In the genomic region with DNA sequence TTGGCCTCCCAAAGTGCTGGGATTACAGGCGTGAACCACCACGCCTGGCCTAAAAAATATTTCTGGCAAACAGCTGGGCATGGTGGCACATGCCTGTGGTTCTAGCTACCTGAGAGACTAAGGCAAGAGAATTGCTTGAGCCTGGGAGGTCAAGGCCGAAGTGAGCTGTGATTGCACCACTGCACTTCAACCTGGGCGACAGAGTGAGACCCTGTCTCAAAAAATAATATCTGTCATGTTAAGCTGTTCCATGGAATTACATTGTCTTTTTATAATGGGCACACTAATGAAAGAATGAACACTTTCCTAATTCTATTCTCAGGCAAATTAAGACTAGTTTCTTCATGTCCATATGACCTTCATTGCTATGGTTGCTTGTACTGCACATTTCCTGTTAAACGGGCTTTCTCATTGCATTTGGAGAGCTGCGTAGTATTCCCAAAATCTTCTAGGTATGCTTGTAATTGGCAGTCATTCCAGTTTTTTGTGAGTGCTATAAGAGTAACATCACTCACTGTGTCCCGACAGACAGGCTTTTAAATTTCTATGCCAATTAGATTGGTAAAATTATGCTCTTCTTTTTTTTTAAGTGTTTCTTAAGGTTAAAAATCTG, we compare ENCODE assay signal across 24 cellular contexts. TPM values are rescaled to one million over a fixed set of nuclear protein-coding genes. Genes with fewer than 3 reads are reported as not detected.
A peak's percentile ranks its signal among the peaks of the same experiment; 100 is the strongest.
DNase-seq lines count a peak whose midpoint lies in the region; ATAC-seq and TF ChIP-seq lines count a peak whose summit lies in the region.
"Had no signal": no experiment of that assay in that cellular context is flagged by ENCODE, and none has a peak within 500 bp of the region (broad histone marks: within the 10 kb centered on the region; RNA-seq: fewer than 3 reads in every experiment).

No MANE protein-coding gene starts in this region.

- H3K4me1 ChIP-seq in OCI-LY3 (ENCODE audit: low read length): peaks cover 44% of the 10 kb centered on the region
- peaks cover 22 to 30% of the 10 kb centered on the region in 2 donors for H3K4me1 ChIP-seq in naive thymus-derived CD4-positive, alpha-beta T cell (ENCODE audit: control insufficient read depth in 2 of 2, insufficient read depth in 2 of 2, low read length in 2 of 2)

- H3K9me3 ChIP-seq in CD4-positive, alpha-beta T cell (ENCODE audit: control insufficient read depth, low read length): no peaks in the 10 kb centered on the region
- no peaks in the 10 kb centered on the region for H3K9me3 ChIP-seq in OCI-LY3 (ENCODE audit: insufficient read depth, low read length)
- H3K9me3 ChIP-seq in naive thymus-derived CD4-positive, alpha-beta T cell (ENCODE audit: control insufficient read depth in 2 of 3, low read length in 3 of 3): no peaks in the 10 kb centered on the region
- H3K9me3 ChIP-seq: MG63 had no signal

- DNase-seq in activated CD8-positive, alpha-beta memory T cell treated with anti-CD3 and anti-CD28 coated beads, Interleukin-2, amount 10 ng/mL, durations not matched to agents 7 days and 5 days: no peak
- DNase-seq in activated CD8-positive, alpha-beta memory T cell treated with anti-CD3 and anti-CD28 coated beads, Interleukin-2, amount 50 U/mL, for 4 hours: no peak
- DNase-seq in CD4-positive, alpha-beta T cell: no peak
- no peak for DNase-seq in naive thymus-derived CD4-positive, alpha-beta T cell
- DNase-seq in cerebellum (ENCODE audit: low spot score) (no peak), occipital lobe (lab: John Stamatoyannopoulos, UW) (no peak), DMS 273 (lab: John Stamatoyannopoulos, UW; ENCODE audit: unreplicated experiment) (no peak)
- DNase-seq: activated CD4-positive, alpha-beta T cell treated with anti-CD3 and anti-CD28 coated beads, Interleukin-2, amount 50 U/mL, for 4 hours; activated T-cell treated with anti-CD3 and anti-CD28 coated beads, Interleukin-2, amount 50 U/mL, for 48 hours; cerebellar nuclear complex; EL; IMR-90; left colon; MG63; NCI-H1417; NCI-H2081 treated with DMSO at 0.1 percent for 48 hours; NCI-H345; NCI-H748 treated with DMSO at 0.1 percent for 48 hours; stimulated activated CD4-positive, alpha-beta T cell treated with anti-CD3 and anti-CD28 coated beads, Interleukin-2, amount 100 ng/mL, for 24 hours; substantia nigra had no signal

- peaks cover 39% of the 10 kb centered on the region for H3K36me3 Mint-ChIP-seq in activated CD8-positive, alpha-beta memory T cell treated with anti-CD3 and anti-CD28 coated beads, Interleukin-2, amount 10 ng/mL, durations not matched to agents 7 days and 5 days
- H3K36me3 Mint-ChIP-seq in CD4-positive, alpha-beta T cell (ENCODE audit: low read depth): peaks cover 59% of the 10 kb centered on the region
- peaks cover 0 to 22% (median 6%) of the 10 kb centered on the region in 5 donors for H3K36me3 Mint-ChIP-seq in naive thymus-derived CD4-positive, alpha-beta T cell

- peak overlapping the region; percentile 15 for H3K4me2 ChIP-seq in OCI-LY3 (ENCODE audit: low read length)
- H3K4me2 ChIP-seq: smooth muscle cell had no signal

- H3K36me3 ChIP-seq in OCI-LY3 (replicated peaks; ENCODE audit: low read depth, low read length): peaks cover 30% of the 10 kb centered on the region
- peaks cover 10 to 28% (median 12%) of the 10 kb centered on the region in 3 experiments for H3K36me3 ChIP-seq in naive thymus-derived CD4-positive, alpha-beta T cell (ENCODE audit: control insufficient read depth in 2 of 3, insufficient read depth in 3 of 3, low read length in 3 of 3)

- no peak overlapping the region for H3K4me3 Mint-ChIP-seq in activated CD8-positive, alpha-beta memory T cell treated with anti-CD3 and anti-CD28 coated beads, Interleukin-2, amount 10 ng/mL, durations not matched to agents 7 days and 5 days
- H3K4me3 Mint-ChIP-seq in CD4-positive, alpha-beta T cell: no peak overlapping the region
- H3K4me3 Mint-ChIP-seq in naive thymus-derived CD4-positive, alpha-beta T cell: peak overlapping the region in 3 of 10 donors; percentile 6 to 54 (median 13)
- H3K4me3 Mint-ChIP-seq: memory B cell had no signal

- POLR2A ChIA-PET in CD4-positive, alpha-beta T cell (lab: Charles Lee): interaction anchor here (0.6 to 7.5 kb wide), 2 partner anchors 12 to 163 kb away, joined by 3 to 69 read pairs; a partner anchor contains a TSS
- POLR2A ChIA-PET in naive thymus-derived CD4-positive, alpha-beta T cell (lab: Charles Lee): interaction anchor here (0.5 to 4.2 kb wide), 2 partner anchors 11 to 384 kb away, joined by 3 to 32 read pairs; a partner anchor contains a TSS

- H4K20me1 ChIP-seq in OCI-LY3 (ENCODE audit: insufficient read depth, low read length): peaks cover 95% of the 10 kb centered on the region

- ATAC-seq in activated CD8-positive, alpha-beta memory T cell treated with anti-CD3 and anti-CD28 coated beads, Interleukin-2, amount 10 ng/mL, durations not matched to agents 7 days and 5 days: no peak
- no peak for ATAC-seq in CD4-positive, alpha-beta T cell (ENCODE audit: poor library complexity)
- ATAC-seq in naive thymus-derived CD4-positive, alpha-beta T cell: no peak
- ATAC-seq: left colon, Right ventricle myocardium inferior had no signal

- no peaks in the 10 kb centered on the region for H3K9me3 Mint-ChIP-seq in activated CD8-positive, alpha-beta memory T cell treated with anti-CD3 and anti-CD28 coated beads, Interleukin-2, amount 10 ng/mL, durations not matched to agents 7 days and 5 days (ENCODE audit: low read depth)
- no peaks in the 10 kb centered on the region for H3K9me3 Mint-ChIP-seq in CD4-positive, alpha-beta T cell
- H3K9me3 Mint-ChIP-seq in naive thymus-derived CD4-positive, alpha-beta T cell: no peaks in the 10 kb centered on the region
- H3K9me3 Mint-ChIP-seq: memory B cell had no signal

- intact Hi-C loops in CD4-positive, alpha-beta T cell (cut with DNase I, micrococcal nuclease): no loop called here
- intact Hi-C loops in naive thymus-derived CD4-positive, alpha-beta T cell (cut with micrococcal nuclease): no loop called here

- no peak overlapping the region for H3K4me3 ChIP-seq in OCI-LY3 (ENCODE audit: low read length)
- no peak overlapping the region for H3K4me3 ChIP-seq in naive thymus-derived CD4-positive, alpha-beta T cell (ENCODE audit: low read length)
- H3K4me3 ChIP-seq: MG63, smooth muscle cell had no signal

- no peak overlapping the region for H2AFZ ChIP-seq in OCI-LY3 (ENCODE audit: low read depth, low read length)

- no peak overlapping the region for H3K27ac ChIP-seq in CD4-positive, alpha-beta T cell (ENCODE audit: low read depth, low read length)
- peak overlapping the region; percentile 17 for H3K27ac ChIP-seq in OCI-LY3 (ENCODE audit: low read length)
- no peak overlapping the region for H3K27ac ChIP-seq in naive thymus-derived CD4-positive, alpha-beta T cell (ENCODE audit: low read depth, low read length)

- no peaks in the 10 kb centered on the region for H3K27me3 Mint-ChIP-seq in activated CD8-positive, alpha-beta memory T cell treated with anti-CD3 and anti-CD28 coated beads, Interleukin-2, amount 10 ng/mL, durations not matched to agents 7 days and 5 days
- H3K27me3 Mint-ChIP-seq in CD4-positive, alpha-beta T cell: no peaks in the 10 kb centered on the region
- no peaks in the 10 kb centered on the region for H3K27me3 Mint-ChIP-seq in naive thymus-derived CD4-positive, alpha-beta T cell
- H3K27me3 Mint-ChIP-seq: memory B cell had no signal

- peak overlapping the region; percentile 15 for H3K27ac Mint-ChIP-seq in activated CD8-positive, alpha-beta memory T cell treated with anti-CD3 and anti-CD28 coated beads, Interleukin-2, amount 10 ng/mL, durations not matched to agents 7 days and 5 days
- H3K27ac Mint-ChIP-seq in CD4-positive, alpha-beta T cell: peak overlapping the region; percentile 47
- H3K27ac Mint-ChIP-seq in naive thymus-derived CD4-positive, alpha-beta T cell: peak overlapping the region in 5 of 9 donors; percentile 16 to 76 (median 56)

- peaks cover 64% of the 10 kb centered on the region for H3K4me1 Mint-ChIP-seq in activated CD8-positive, alpha-beta memory T cell treated with anti-CD3 and anti-CD28 coated beads, Interleukin-2, amount 10 ng/mL, durations not matched to agents 7 days and 5 days
- peaks cover 70% of the 10 kb centered on the region for H3K4me1 Mint-ChIP-seq in CD4-positive, alpha-beta T cell (ENCODE audit: low read depth)
- H3K4me1 Mint-ChIP-seq in naive thymus-derived CD4-positive, alpha-beta T cell: peaks cover 32 to 76% (median 64%) of the 10 kb centered on the region in 7 donors

- no peaks in the 10 kb centered on the region for H3K27me3 ChIP-seq in CD4-positive, alpha-beta T cell (ENCODE audit: control insufficient read depth, insufficient read depth, low read length)
- no peaks in the 10 kb centered on the region for H3K27me3 ChIP-seq in OCI-LY3 (ENCODE audit: low read depth, low read length)
- H3K27me3 ChIP-seq in naive thymus-derived CD4-positive, alpha-beta T cell (ENCODE audit: control insufficient read depth in 2 of 2, insufficient read depth in 2 of 2, low read length in 2 of 2): no peaks in the 10 kb centered on the region
- H3K27me3 ChIP-seq: MG63 had no signal

- no peak overlapping the region for H3K9ac ChIP-seq in OCI-LY3 (ENCODE audit: low read length)

- TF ChIP-seq CTCF in CD4-positive, alpha-beta T cell (IDR thresholded peaks at IDR 0.05): no peak
- TF ChIP-seq CTCF in OCI-LY3 (IDR thresholded peaks at IDR 0.05; ENCODE audit: low read depth, low read length): no peak

- peaks cover 100% of the 10 kb centered on the region for H3K79me2 ChIP-seq in OCI-LY3 (ENCODE audit: low read length)

- CTCF ChIA-PET in activated CD8-positive, alpha-beta memory T cell treated with anti-CD3 and anti-CD28 coated beads, Interleukin-2, amount 10 ng/mL, durations not matched to agents 7 days and 5 days (lab: Charles Lee): interaction anchor here (2.6 to 3.3 kb wide), 2 partner anchors 9 to 204 kb away, joined by 8 to 15 read pairs; no protein-coding TSS in a partner anchor
- CTCF ChIA-PET in CD4-positive, alpha-beta T cell (lab: Charles Lee): interaction anchor here (1.4 to 1.5 kb wide), 2 partner anchors 9 to 204 kb away, joined by 3 to 4 read pairs; no protein-coding TSS in a partner anchor
- CTCF ChIA-PET in naive thymus-derived CD4-positive, alpha-beta T cell (lab: Charles Lee): interaction anchor here (0.6 kb wide), 1 partner anchor 491 kb away, joined by 4 read pairs; no protein-coding TSS in a partner anchor

RNA-seq across cellular contexts. Expression of a gene that starts 12.1 kb away (rescaled TPM):
- 10 to 100 TPM; 71.2 to 85.1 TPM for total RNA-seq in activated CD8-positive, alpha-beta memory T cell treated with anti-CD3 and anti-CD28 coated beads, Interleukin-2, amount 10 ng/mL, durations not matched to agents 7 days and 5 days
- 100 to 1,000 TPM; 165 to 174 TPM for total RNA-seq in CD4-positive, alpha-beta T cell
- 100 to 1,000 TPM in 2 of 5 experiments, 10 to 100 TPM in 3; 61.1 to 105 (median 73.8) TPM for total RNA-seq in naive thymus-derived CD4-positive, alpha-beta T cell
- 10 to 100 TPM; 54.9 to 55.4 TPM for polyA plus RNA-seq in naive thymus-derived CD4-positive, alpha-beta T cell
- total RNA-seq in cerebellum: 71.0 TPM
- total RNA-seq in occipital lobe: 118 TPM
